8 cellular contexts compared by ENCODE assay signal in the genomic region with DNA sequence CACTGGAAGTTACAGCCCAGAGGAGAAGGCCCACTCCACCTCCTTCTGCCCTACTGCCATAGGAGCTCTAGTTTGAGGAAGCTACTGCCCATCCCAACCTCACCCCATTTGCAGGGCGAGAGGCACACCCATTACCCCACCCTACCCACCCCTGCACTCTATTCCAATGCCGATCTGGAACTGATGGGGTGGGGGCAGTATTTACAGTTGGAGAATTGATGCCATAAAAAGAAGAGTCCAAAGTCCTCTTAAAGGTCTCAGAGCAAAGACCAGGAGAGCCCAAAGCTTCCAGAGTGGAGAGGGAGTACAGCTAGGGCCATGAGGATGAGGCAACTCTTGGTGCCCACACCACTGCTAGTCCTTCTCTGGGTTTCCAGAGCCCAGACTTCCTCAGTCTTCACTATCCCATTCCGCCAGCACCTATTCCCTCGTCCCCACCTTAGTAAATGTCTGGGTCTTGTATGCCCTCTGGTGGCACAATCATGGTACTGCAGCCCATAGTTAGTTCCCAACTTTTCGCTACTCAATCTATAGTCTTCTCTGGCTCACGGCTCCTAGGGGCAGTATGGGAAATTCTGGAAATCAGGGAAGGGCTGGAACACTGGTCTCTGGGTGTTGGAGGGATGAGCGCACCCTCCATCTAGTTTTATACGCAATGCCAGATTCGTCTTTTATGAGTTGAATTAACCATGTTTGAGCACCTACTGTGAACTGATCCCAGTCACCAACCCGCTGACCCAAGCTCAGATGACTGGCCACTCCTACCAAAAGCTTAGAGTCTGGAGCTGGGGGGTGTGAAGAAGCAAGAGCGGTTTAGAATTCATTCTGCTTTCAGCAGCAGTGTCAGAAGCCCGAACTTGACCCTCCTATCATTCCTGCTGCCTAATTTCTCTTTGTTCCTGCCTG. TPM values are rescaled to one million over a fixed set of nuclear protein-coding genes. Genes with fewer than 3 reads are reported as not detected.
DNase-seq lines count a peak whose midpoint lies in the region; ATAC-seq lines count a peak whose summit lies in the region.

No MANE protein-coding gene starts in this region.

- no peak overlapping the region for H3K4me3 ChIP-seq in adipocyte (ENCODE audit: low read length)

- ATAC-seq in GM21447 (IDR thresholded peaks at IDR 0.05; ENCODE audit: unreplicated experiment) = no peak

- no peaks in the 10 kb centered on the region for H3K36me3 ChIP-seq in adipocyte (ENCODE audit: control insufficient read depth, insufficient read depth, low read length, severe bottlenecking)

- no peak overlapping the region for H3K9ac ChIP-seq in adipocyte (ENCODE audit: low read length)

- no peaks in the 10 kb centered on the region for H3K27me3 ChIP-seq in adipocyte (replicated peaks; ENCODE audit: control insufficient read depth, insufficient read depth, low read length)

- H3K9me3 ChIP-seq in adipocyte (ENCODE audit: control insufficient read depth, low read length) = no peaks in the 10 kb centered on the region

- H3K4me1 ChIP-seq in adipocyte (ENCODE audit: control insufficient read depth, insufficient read depth, low read length) = no peaks in the 10 kb centered on the region

- peak; percentile 24 for DNase-seq in NK-92 treated with Interleukin-12 subunit alpha and Interleukin-12 subunit beta, amount 100 ng/mL, for 24 hours (lab: John Stamatoyannopoulos, UW)
- DNase-seq in NK-92 (lab: John Stamatoyannopoulos, UW; ENCODE audit: unreplicated experiment) (no peak), MV-4-11 (lab: John Stamatoyannopoulos, UW) (peak; percentile 51), SK-N-DZ (ENCODE audit: low spot score) (peak; percentile 81), adipocyte (ENCODE audit: low read depth) (peak; percentile 91), head of caudate nucleus (peak in 41 of 42 donors; percentile 43 to 93 (median 79)), posterior cingulate gyrus (peak in 8 of 10 donors; percentile 61 to 91 (median 79))

- intact Hi-C loops in head of caudate nucleus (cut with DNase I) (loop anchor here (2.0 kb wide), 1 partner anchor 41 kb away; no protein-coding TSS in a partner anchor), posterior cingulate gyrus (cut with DNase I) (loop anchor here (1.0 kb wide), 1 partner anchor 43 kb away; no protein-coding TSS in a partner anchor)

RNA-seq across cellular contexts. Expression of a gene that starts 6.9 kb away (rescaled TPM):
- polyA plus RNA-seq in SK-N-DZ (2014; cell fraction: cytosol; rRNA removed) = 22.0 and 26.2 TPM in 2 replicates
- 60.7 and 76.8 TPM in 2 replicates for polyA plus RNA-seq in SK-N-DZ (2014; cell fraction: nucleus; rRNA removed)

RNA-seq across cellular contexts. Expression of a gene that starts 22.5 kb away (rescaled TPM):
- 30.7 and 39.1 TPM in 2 replicates for polyA plus RNA-seq in SK-N-DZ (2014; cell fraction: cytosol; rRNA removed)
- polyA plus RNA-seq in SK-N-DZ (2014; cell fraction: nucleus; rRNA removed) = 86.8 and 111 TPM in 2 replicates

RNA-seq across cellular contexts. Expression of a gene that starts 56.2 kb away (rescaled TPM):
- 127 and 137 TPM in 2 replicates for polyA plus RNA-seq in SK-N-DZ (2014; cell fraction: cytosol; rRNA removed)
- 264 and 274 TPM in 2 replicates for polyA plus RNA-seq in SK-N-DZ (2014; cell fraction: nucleus; rRNA removed)
